Comparison of ENCODE assay signal across 2 cellular contexts in the genomic region with DNA sequence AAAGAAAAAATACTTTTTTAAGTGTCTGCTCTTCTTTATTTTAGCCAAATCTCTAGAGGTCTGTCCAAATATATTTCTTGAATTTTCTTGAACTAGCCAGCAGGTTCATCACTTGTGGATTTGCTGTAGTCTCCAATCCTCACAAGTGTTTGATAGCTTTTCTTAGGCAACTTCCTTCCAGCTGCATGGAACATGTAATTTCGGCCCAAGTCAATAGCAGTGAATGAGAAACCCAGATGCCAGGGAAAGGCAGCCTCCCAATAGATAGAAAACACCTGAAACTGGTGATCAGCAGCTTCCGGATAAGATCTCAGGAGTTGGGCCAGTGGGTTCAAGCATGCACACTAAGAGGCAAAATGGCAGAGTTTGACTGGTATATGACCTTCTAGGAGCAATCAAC.
TF ChIP-seq lines count a peak whose summit lies in the region.

No MANE protein-coding gene starts in this region.

TF ChIP-seq in SK-N-SH, 30 proteins besides CTCF, POLR2A, EP300 and RAD21 (continued from another document):
- TF ChIP-seq, protein P1, sequence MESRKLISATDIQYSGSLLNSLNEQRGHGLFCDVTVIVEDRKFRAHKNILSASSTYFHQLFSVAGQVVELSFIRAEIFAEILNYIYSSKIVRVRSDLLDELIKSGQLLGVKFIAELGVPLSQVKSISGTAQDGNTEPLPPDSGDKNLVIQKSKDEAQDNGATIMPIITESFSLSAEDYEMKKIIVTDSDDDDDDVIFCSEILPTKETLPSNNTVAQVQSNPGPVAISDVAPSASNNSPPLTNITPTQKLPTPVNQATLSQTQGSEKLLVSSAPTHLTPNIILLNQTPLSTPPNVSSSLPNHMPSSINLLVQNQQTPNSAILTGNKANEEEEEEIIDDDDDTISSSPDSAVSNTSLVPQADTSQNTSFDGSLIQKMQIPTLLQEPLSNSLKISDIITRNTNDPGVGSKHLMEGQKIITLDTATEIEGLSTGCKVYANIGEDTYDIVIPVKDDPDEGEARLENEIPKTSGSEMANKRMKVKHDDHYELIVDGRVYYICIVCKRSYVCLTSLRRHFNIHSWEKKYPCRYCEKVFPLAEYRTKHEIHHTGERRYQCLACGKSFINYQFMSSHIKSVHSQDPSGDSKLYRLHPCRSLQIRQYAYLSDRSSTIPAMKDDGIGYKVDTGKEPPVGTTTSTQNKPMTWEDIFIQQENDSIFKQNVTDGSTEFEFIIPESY (IDR thresholded peaks at IDR 0.05; ENCODE audit: borderline replicate concordance, low read depth) = no peak
- TF ChIP-seq JUND (IDR thresholded peaks at IDR 0.05) = no peak
- no peak for TF ChIP-seq TEAD4 (IDR thresholded peaks at IDR 0.05; ENCODE audit: borderline replicate concordance, insufficient read depth)
- TF ChIP-seq GATA2 (CRISPR knock-in tag; IDR thresholded peaks at IDR 0.05) = no peak
- TF ChIP-seq ELF1 (IDR thresholded peaks at IDR 0.05) = no peak

TF ChIP-seq in SK-N-SH treated with all-trans-retinoic acid at 6 μM for 48 hours, 23 proteins besides CTCF, POLR2A, EP300 and RAD21 (continued from another document):
- TF ChIP-seq, protein P2, sequence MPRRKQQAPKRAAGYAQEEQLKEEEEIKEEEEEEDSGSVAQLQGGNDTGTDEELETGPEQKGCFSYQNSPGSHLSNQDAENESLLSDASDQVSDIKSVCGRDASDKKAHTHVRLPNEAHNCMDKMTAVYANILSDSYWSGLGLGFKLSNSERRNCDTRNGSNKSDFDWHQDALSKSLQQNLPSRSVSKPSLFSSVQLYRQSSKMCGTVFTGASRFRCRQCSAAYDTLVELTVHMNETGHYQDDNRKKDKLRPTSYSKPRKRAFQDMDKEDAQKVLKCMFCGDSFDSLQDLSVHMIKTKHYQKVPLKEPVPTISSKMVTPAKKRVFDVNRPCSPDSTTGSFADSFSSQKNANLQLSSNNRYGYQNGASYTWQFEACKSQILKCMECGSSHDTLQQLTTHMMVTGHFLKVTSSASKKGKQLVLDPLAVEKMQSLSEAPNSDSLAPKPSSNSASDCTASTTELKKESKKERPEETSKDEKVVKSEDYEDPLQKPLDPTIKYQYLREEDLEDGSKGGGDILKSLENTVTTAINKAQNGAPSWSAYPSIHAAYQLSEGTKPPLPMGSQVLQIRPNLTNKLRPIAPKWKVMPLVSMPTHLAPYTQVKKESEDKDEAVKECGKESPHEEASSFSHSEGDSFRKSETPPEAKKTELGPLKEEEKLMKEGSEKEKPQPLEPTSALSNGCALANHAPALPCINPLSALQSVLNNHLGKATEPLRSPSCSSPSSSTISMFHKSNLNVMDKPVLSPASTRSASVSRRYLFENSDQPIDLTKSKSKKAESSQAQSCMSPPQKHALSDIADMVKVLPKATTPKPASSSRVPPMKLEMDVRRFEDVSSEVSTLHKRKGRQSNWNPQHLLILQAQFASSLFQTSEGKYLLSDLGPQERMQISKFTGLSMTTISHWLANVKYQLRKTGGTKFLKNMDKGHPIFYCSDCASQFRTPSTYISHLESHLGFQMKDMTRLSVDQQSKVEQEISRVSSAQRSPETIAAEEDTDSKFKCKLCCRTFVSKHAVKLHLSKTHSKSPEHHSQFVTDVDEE (CRISPR knock-in tag; IDR thresholded peaks at IDR 0.05) = no peak
- no peak for TF ChIP-seq TCF4 (CRISPR knock-in tag; IDR thresholded peaks at IDR 0.05; ENCODE audit: borderline replicate concordance)
- TF ChIP-seq, protein P3, sequence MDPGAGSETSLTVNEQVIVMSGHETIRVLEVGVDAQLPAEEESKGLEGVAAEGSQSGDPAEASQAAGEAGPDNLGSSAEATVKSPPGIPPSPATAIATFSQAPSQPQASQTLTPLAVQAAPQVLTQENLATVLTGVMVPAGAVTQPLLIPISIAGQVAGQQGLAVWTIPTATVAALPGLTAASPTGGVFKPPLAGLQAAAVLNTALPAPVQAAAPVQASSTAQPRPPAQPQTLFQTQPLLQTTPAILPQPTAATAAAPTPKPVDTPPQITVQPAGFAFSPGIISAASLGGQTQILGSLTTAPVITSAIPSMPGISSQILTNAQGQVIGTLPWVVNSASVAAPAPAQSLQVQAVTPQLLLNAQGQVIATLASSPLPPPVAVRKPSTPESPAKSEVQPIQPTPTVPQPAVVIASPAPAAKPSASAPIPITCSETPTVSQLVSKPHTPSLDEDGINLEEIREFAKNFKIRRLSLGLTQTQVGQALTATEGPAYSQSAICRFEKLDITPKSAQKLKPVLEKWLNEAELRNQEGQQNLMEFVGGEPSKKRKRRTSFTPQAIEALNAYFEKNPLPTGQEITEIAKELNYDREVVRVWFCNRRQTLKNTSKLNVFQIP (CRISPR knock-in tag; IDR thresholded peaks at IDR 0.05; ENCODE audit: borderline replicate concordance, low read depth) = no peak
- no peak for TF ChIP-seq ZFP3 (CRISPR knock-in tag; IDR thresholded peaks at IDR 0.05)
- TF ChIP-seq ZC3H10 (CRISPR knock-in tag; IDR thresholded peaks at IDR 0.05) = no peak
- no peak for TF ChIP-seq GLIS3 (CRISPR knock-in tag; IDR thresholded peaks at IDR 0.05)
- TF ChIP-seq ZNF8 (CRISPR knock-in tag; IDR thresholded peaks at IDR 0.05) = no peak
- TF ChIP-seq, protein P4, sequence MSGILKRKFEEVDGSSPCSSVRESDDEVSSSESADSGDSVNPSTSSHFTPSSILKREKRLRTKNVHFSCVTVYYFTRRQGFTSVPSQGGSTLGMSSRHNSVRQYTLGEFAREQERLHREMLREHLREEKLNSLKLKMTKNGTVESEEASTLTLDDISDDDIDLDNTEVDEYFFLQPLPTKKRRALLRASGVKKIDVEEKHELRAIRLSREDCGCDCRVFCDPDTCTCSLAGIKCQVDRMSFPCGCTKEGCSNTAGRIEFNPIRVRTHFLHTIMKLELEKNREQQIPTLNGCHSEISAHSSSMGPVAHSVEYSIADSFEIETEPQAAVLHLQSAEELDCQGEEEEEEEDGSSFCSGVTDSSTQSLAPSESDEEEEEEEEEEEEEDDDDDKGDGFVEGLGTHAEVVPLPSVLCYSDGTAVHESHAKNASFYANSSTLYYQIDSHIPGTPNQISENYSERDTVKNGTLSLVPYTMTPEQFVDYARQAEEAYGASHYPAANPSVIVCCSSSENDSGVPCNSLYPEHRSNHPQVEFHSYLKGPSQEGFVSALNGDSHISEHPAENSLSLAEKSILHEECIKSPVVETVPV (CRISPR knock-in tag; IDR thresholded peaks at IDR 0.05) = no peak
- no peak for TF ChIP-seq CSDC2 (CRISPR knock-in tag; IDR thresholded peaks at IDR 0.05)
- TF ChIP-seq PPARA (CRISPR knock-in tag; IDR thresholded peaks at IDR 0.05; ENCODE audit: borderline replicate concordance) = no peak
- no peak for TF ChIP-seq BACH2 (CRISPR knock-in tag; IDR thresholded peaks at IDR 0.05; ENCODE audit: borderline replicate concordance)
- TF ChIP-seq ZNF70 (CRISPR knock-in tag; IDR thresholded peaks at IDR 0.05) = no peak
- TF ChIP-seq ESRRG (CRISPR knock-in tag; IDR thresholded peaks at IDR 0.05) = no peak
- TF ChIP-seq ZFP30 (CRISPR knock-in tag; IDR thresholded peaks at IDR 0.05) = no peak
- TF ChIP-seq, protein P5, sequence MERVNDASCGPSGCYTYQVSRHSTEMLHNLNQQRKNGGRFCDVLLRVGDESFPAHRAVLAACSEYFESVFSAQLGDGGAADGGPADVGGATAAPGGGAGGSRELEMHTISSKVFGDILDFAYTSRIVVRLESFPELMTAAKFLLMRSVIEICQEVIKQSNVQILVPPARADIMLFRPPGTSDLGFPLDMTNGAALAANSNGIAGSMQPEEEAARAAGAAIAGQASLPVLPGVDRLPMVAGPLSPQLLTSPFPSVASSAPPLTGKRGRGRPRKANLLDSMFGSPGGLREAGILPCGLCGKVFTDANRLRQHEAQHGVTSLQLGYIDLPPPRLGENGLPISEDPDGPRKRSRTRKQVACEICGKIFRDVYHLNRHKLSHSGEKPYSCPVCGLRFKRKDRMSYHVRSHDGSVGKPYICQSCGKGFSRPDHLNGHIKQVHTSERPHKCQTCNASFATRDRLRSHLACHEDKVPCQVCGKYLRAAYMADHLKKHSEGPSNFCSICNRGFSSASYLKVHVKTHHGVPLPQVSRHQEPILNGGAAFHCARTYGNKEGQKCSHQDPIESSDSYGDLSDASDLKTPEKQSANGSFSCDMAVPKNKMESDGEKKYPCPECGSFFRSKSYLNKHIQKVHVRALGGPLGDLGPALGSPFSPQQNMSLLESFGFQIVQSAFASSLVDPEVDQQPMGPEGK (CRISPR knock-in tag; IDR thresholded peaks at IDR 0.05; ENCODE audit: borderline replicate concordance) = no peak
- no peak for TF ChIP-seq RARB (CRISPR knock-in tag; IDR thresholded peaks at IDR 0.05)
- no peak for TF ChIP-seq OSR1 (CRISPR knock-in tag; IDR thresholded peaks at IDR 0.05)
- TF ChIP-seq, protein P6, sequence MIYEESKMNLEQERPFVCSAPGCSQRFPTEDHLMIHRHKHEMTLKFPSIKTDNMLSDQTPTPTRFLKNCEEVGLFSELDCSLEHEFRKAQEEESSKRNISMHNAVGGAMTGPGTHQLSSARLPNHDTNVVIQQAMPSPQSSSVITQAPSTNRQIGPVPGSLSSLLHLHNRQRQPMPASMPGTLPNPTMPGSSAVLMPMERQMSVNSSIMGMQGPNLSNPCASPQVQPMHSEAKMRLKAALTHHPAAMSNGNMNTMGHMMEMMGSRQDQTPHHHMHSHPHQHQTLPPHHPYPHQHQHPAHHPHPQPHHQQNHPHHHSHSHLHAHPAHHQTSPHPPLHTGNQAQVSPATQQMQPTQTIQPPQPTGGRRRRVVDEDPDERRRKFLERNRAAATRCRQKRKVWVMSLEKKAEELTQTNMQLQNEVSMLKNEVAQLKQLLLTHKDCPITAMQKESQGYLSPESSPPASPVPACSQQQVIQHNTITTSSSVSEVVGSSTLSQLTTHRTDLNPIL (CRISPR knock-in tag; IDR thresholded peaks at IDR 0.05; ENCODE audit: low read depth) = no peak
- TF ChIP-seq TOX (CRISPR knock-in tag; IDR thresholded peaks at IDR 0.05; ENCODE audit: borderline replicate concordance) = no peak
